ENCODE assay signal across 1 cellular context in the genomic region with DNA sequence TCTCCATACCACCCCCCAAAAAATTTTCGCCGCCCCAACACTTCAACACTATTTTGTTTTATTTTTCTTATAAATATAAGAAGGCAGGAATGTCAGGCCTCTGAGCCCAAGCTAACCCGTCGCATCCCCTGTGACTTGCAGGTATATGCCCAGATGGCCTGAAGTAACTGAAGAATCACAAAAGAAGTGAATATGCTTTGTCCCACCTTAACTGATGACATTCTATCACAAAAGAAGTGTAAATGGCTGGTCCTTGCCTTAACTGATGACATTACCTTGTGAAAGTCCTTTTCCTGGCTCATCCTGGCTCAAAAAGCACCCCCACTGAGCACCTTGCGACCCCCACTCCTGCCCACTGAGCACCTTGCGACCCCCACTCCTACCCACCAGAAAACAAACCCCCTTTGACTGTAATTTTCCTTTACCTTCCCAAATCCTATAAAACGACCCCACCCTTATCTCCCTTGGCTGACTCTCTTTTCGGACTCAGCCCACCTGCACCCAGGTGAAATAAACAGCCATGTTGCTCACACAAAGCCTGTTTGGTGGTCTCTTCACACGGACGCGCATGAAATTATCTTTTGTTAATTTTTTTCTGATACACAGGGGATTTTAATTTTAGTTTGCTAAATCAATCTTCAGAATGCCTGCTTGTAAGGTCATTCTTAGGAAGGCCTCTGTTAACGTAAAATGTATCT.
TF ChIP-seq lines count a peak whose summit lies in the region.

No MANE protein-coding gene starts in this region.

TF ChIP-seq in WTC11, 78 proteins besides CTCF, POLR2A, EP300 and RAD21 (continued from another document):
- TF ChIP-seq, protein P1, sequence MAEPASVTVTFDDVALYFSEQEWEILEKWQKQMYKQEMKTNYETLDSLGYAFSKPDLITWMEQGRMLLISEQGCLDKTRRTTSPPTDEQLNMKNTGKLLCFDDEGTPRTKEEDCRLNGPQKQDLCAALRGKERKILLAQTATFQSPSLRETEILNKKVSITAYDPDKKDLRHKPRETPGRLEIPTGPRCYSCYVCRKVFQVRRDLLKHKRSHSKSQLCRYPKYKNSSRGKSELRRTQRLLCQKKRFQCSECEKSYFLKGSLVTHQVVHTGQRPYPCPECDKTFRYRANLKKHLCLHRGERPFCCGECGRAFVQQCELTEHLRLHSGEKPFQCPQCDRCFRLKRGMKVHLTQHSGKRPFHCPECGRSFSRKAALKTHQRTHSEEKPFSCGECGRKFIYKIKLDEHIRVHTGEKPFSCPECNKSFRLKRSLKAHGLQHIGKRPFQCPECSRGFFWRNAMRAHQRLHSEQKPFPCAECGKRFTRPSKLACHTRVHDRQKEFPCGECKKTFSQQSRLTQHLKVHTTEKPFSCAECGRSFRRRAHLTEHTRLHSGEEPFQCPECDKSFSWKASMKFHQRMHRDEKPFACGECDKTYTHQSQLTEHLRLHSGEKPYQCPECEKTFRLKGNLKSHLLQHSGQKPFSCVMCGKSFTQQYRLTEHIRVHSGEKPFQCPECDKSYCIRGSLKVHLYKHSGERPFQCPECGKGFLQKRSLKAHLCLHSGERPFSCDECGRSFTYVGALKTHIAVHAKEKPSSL (CRISPR knock-in tag; conservative IDR thresholded peaks at IDR 0.05) = peak; percentile 82; the same call in 1 of the 2 replicates
- TF ChIP-seq ETV6 (CRISPR knock-in tag; IDR thresholded peaks at IDR 0.05) = 0 out of 2 replicates have a peak, but pooled peaks have one; percentile 49
- TF ChIP-seq EMX1 (CRISPR knock-in tag; IDR thresholded peaks at IDR 0.05) = peak; percentile 70
- peak; percentile 6; the same call in 1 of the 2 replicates for TF ChIP-seq NFE2L1 (CRISPR knock-in tag; IDR thresholded peaks at IDR 0.05)
- TF ChIP-seq TEAD1 (CRISPR knock-in tag; IDR thresholded peaks at IDR 0.05) = 0 out of 2 replicates have a peak, but pooled peaks have one; percentile 13
- TF ChIP-seq, protein P2, sequence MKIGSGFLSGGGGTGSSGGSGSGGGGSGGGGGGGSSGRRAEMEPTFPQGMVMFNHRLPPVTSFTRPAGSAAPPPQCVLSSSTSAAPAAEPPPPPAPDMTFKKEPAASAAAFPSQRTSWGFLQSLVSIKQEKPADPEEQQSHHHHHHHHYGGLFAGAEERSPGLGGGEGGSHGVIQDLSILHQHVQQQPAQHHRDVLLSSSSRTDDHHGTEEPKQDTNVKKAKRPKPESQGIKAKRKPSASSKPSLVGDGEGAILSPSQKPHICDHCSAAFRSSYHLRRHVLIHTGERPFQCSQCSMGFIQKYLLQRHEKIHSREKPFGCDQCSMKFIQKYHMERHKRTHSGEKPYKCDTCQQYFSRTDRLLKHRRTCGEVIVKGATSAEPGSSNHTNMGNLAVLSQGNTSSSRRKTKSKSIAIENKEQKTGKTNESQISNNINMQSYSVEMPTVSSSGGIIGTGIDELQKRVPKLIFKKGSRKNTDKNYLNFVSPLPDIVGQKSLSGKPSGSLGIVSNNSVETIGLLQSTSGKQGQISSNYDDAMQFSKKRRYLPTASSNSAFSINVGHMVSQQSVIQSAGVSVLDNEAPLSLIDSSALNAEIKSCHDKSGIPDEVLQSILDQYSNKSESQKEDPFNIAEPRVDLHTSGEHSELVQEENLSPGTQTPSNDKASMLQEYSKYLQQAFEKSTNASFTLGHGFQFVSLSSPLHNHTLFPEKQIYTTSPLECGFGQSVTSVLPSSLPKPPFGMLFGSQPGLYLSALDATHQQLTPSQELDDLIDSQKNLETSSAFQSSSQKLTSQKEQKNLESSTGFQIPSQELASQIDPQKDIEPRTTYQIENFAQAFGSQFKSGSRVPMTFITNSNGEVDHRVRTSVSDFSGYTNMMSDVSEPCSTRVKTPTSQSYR (CRISPR knock-in tag; IDR thresholded peaks at IDR 0.05) = 0 out of 2 replicates have a peak, but pooled peaks have one; percentile 37
- peak; percentile 83; the same call in 1 of the 2 replicates for TF ChIP-seq ZNF671 (CRISPR knock-in tag; IDR thresholded peaks at IDR 0.05)
